ENCODE assay signal across 8 cellular contexts in genomic region chr17:50542795-50543774, GRCh38. TPM values are rescaled to one million over a fixed set of nuclear protein-coding genes. Genes with fewer than 3 reads are reported as not detected.
DNase-seq lines count a peak whose midpoint lies in the region; ATAC-seq, FAIRE-seq and TF ChIP-seq lines count a peak whose summit lies in the region.

No MANE protein-coding gene starts in this region.

- CTCF ChIA-PET in activated CD4-positive, alpha-beta memory T cell treated with anti-CD3 and anti-CD28 coated beads, Interleukin-2, amount 10 ng/mL, durations not matched to agents 7 days and 5 days (lab: Charles Lee): interaction anchor here (0.6 to 2.3 kb wide), 12 partner anchors 24 to 408 kb away, joined by 3 to 7 read pairs (median 4); partner anchors contain the start of gene RSAD1

- dilution Hi-C loops in keratinocyte (cut with MboI; ENCODE audit: extremely low pct_ligation_motif_present, low sequenced_read_pairs): no loop called here

- peak overlapping the region; percentile 53 for H3K27ac ChIP-seq in keratinocyte (ENCODE audit: control insufficient read depth, insufficient read depth, low read length)

- H3K4me3 ChIP-seq in keratinocyte (ENCODE audit: control insufficient read depth in 2 of 3, extremely low read depth in 1 of 3, insufficient read depth in 2 of 3, low read depth in 1 of 3, low read length in 3 of 3): peak overlapping the region in 1 of 3 experiments; percentile 17

- no peak overlapping the region for H2AFZ ChIP-seq in keratinocyte (ENCODE audit: control insufficient read depth, low read length)

- H3K4me3 Mint-ChIP-seq in activated naive CD4-positive, alpha-beta T cell treated with anti-CD3 and anti-CD28 coated beads, Interleukin-2, amount 50 U/mL, for 24 hours: peak overlapping the region; percentile 84
- peak overlapping the region; percentile 65 for H3K4me3 Mint-ChIP-seq in activated CD4-positive, alpha-beta memory T cell treated with anti-CD3 and anti-CD28 coated beads, Interleukin-2, amount 10 ng/mL, durations not matched to agents 7 days and 5 days
- peak overlapping the region; percentile 84 for H3K4me3 Mint-ChIP-seq in type B pancreatic cell

- POLR2A ChIA-PET in activated CD4-positive, alpha-beta memory T cell treated with anti-CD3 and anti-CD28 coated beads, Interleukin-2, amount 10 ng/mL, durations not matched to agents 7 days and 5 days (lab: Charles Lee): interaction anchor here (1.1 to 1.4 kb wide), 6 partner anchors 16 to 323 kb away, joined by 3 to 8 read pairs (median 5); partner anchors contain the start of genes ANKRD40 and TOB1

- no peak overlapping the region for H3K27ac Mint-ChIP-seq in activated naive CD4-positive, alpha-beta T cell treated with anti-CD3 and anti-CD28 coated beads, Interleukin-2, amount 50 U/mL, for 24 hours
- H3K27ac Mint-ChIP-seq in activated CD4-positive, alpha-beta memory T cell treated with anti-CD3 and anti-CD28 coated beads, Interleukin-2, amount 10 ng/mL, durations not matched to agents 7 days and 5 days: no peak overlapping the region
- H3K27ac Mint-ChIP-seq in type B pancreatic cell: peak overlapping the region; percentile 79

- H3K36me3 ChIP-seq in keratinocyte (ENCODE audit: control insufficient read depth in 2 of 2, extremely low read depth in 1 of 2, insufficient read depth in 2 of 2, low read length in 2 of 2): peaks cover 18 to 35% of the 10 kb centered on the region in 2 experiments

- H3K36me3 Mint-ChIP-seq in activated naive CD4-positive, alpha-beta T cell treated with anti-CD3 and anti-CD28 coated beads, Interleukin-2, amount 50 U/mL, for 24 hours: no peaks in the 10 kb centered on the region
- no peaks in the 10 kb centered on the region for H3K36me3 Mint-ChIP-seq in activated CD4-positive, alpha-beta memory T cell treated with anti-CD3 and anti-CD28 coated beads, Interleukin-2, amount 10 ng/mL, durations not matched to agents 7 days and 5 days (ENCODE audit: low read depth)
- peaks cover 4% of the 10 kb centered on the region for H3K36me3 Mint-ChIP-seq in type B pancreatic cell

- H3K4me1 ChIP-seq in keratinocyte (ENCODE audit: control insufficient read depth, extremely low read depth, insufficient read depth, low read length): peaks cover 57% of the 10 kb centered on the region

- H3K4me2 ChIP-seq in keratinocyte (ENCODE audit: control insufficient read depth, extremely low read depth, insufficient read depth, low read depth, low read length): peak overlapping the region; percentile 82

- no peak for ATAC-seq in GM18870 (IDR thresholded peaks at IDR 0.05; ENCODE audit: unreplicated experiment)
- ATAC-seq in GM21367 (IDR thresholded peaks at IDR 0.05; ENCODE audit: unreplicated experiment): no peak

- H3K9ac ChIP-seq in keratinocyte (ENCODE audit: control insufficient read depth, extremely low read depth, insufficient read depth, low read length): peak overlapping the region; percentile 61

- no peaks in the 10 kb centered on the region for H3K9me3 Mint-ChIP-seq in activated naive CD4-positive, alpha-beta T cell treated with anti-CD3 and anti-CD28 coated beads, Interleukin-2, amount 50 U/mL, for 24 hours
- no peaks in the 10 kb centered on the region for H3K9me3 Mint-ChIP-seq in activated CD4-positive, alpha-beta memory T cell treated with anti-CD3 and anti-CD28 coated beads, Interleukin-2, amount 10 ng/mL, durations not matched to agents 7 days and 5 days
- H3K9me3 Mint-ChIP-seq in type B pancreatic cell: no peaks in the 10 kb centered on the region

- peaks cover 5% of the 10 kb centered on the region for H3K27me3 Mint-ChIP-seq in activated naive CD4-positive, alpha-beta T cell treated with anti-CD3 and anti-CD28 coated beads, Interleukin-2, amount 50 U/mL, for 24 hours
- peaks cover 19% of the 10 kb centered on the region for H3K27me3 Mint-ChIP-seq in activated CD4-positive, alpha-beta memory T cell treated with anti-CD3 and anti-CD28 coated beads, Interleukin-2, amount 10 ng/mL, durations not matched to agents 7 days and 5 days
- no peaks in the 10 kb centered on the region for H3K27me3 Mint-ChIP-seq in type B pancreatic cell

- H3K27me3 ChIP-seq in keratinocyte (ENCODE audit: control insufficient read depth, extremely low read depth, insufficient read depth, low read length): no peaks in the 10 kb centered on the region

- peaks cover 16% of the 10 kb centered on the region for H3K79me2 ChIP-seq in keratinocyte (ENCODE audit: control insufficient read depth, insufficient read depth, low read length)

- H3K9me3 ChIP-seq in keratinocyte (ENCODE audit: control insufficient read depth, low read depth, low read length): no peaks in the 10 kb centered on the region

- H4K20me1 ChIP-seq in keratinocyte (ENCODE audit: control insufficient read depth, extremely low read depth, insufficient read depth, low read length): peaks cover 4% of the 10 kb centered on the region

- H3K4me1 Mint-ChIP-seq in activated naive CD4-positive, alpha-beta T cell treated with anti-CD3 and anti-CD28 coated beads, Interleukin-2, amount 50 U/mL, for 24 hours: peaks cover 26% of the 10 kb centered on the region
- H3K4me1 Mint-ChIP-seq in activated CD4-positive, alpha-beta memory T cell treated with anti-CD3 and anti-CD28 coated beads, Interleukin-2, amount 10 ng/mL, durations not matched to agents 7 days and 5 days: peaks cover 26% of the 10 kb centered on the region
- peaks cover 39% of the 10 kb centered on the region for H3K4me1 Mint-ChIP-seq in type B pancreatic cell (ENCODE audit: unreplicated experiment)

- no peak for TF ChIP-seq CTCF in keratinocyte (optimal IDR thresholded peaks at IDR 0.05 in 1 of 3, IDR thresholded peaks at IDR 0.05 in 1 of 3, conservative IDR thresholded peaks at IDR 0.05 in 1 of 3; ENCODE audit: extremely low read depth in 1 of 3, insufficient read depth in 2 of 3, low read length in 3 of 3)
- TF ChIP-seq CTCF in type B pancreatic cell (conservative IDR thresholded peaks at IDR 0.05): no peak

- FAIRE-seq in keratinocyte (lab: Jason Lieb, UNC): peak; percentile 67

- peaks cover 3% of the 10 kb centered on the region for H3K9me1 ChIP-seq in keratinocyte (ENCODE audit: control insufficient read depth, extremely low read depth, insufficient read depth, low read length)

- no peak for DNase-seq in activated naive CD4-positive, alpha-beta T cell treated with Interleukin-2 at 50 U/mL for 16 hours
- no peak for DNase-seq in activated CD4-positive, alpha-beta memory T cell treated with anti-CD3 and anti-CD28 coated beads, Interleukin-2, amount 10 ng/mL, durations not matched to agents 7 days and 5 days
- DNase-seq in keratinocyte (ENCODE audit: low read depth, low spot score): no peak
- DNase-seq in type B pancreatic cell (ENCODE audit: extremely low spot score, unreplicated experiment): no peak
- DNase-seq in DMS114 treated with DMSO at 0.1 percent for 48 hours (lab: John Stamatoyannopoulos, UW; ENCODE audit: unreplicated experiment): no peak

RNA-seq across cellular contexts. Expression of gene SPATA20, which starts 3.9 kb away (rescaled TPM):
- total RNA-seq in activated CD4-positive, alpha-beta memory T cell treated with anti-CD3 and anti-CD28 coated beads, Interleukin-2, amount 10 ng/mL, durations not matched to agents 7 days and 5 days: 10 to 100 TPM; 14.5 to 17.8 TPM
- 17.2 to 30.4 TPM (median 21.3 TPM) in 3 replicates for polyA plus RNA-seq in keratinocyte
- 13.2 TPM for polyA plus RNA-seq in keratinocyte (2011; ENCODE audit: low read depth)
- 9.5 and 18.5 TPM in 2 replicates for polyA plus RNA-seq in keratinocyte (2011; cell fraction: cytosol; rRNA removed)
- polyA plus RNA-seq in keratinocyte (2011; cell fraction: nucleus; rRNA removed): 80.5 and 131 TPM in 2 replicates
- 15.7 and 35.8 TPM in 2 replicates for polyA plus RNA-seq in keratinocyte (2012; ENCODE audit: low replicate concordance)
- polyA minus RNA-seq in keratinocyte: 19.1 to 70.4 TPM (median 26.5 TPM) in 3 replicates
- 18.8 TPM for polyA minus RNA-seq in keratinocyte (2011; cell fraction: cytosol; rRNA and poly(A)+ RNA removed)
- polyA minus RNA-seq in keratinocyte (2011; cell fraction: nucleus; rRNA and poly(A)+ RNA removed): 27.4 and 29.4 TPM in 2 replicates
- 40.3 and 51.3 TPM in 2 replicates for total RNA-seq in type B pancreatic cell (ENCODE audit: low replicate concordance)

RNA-seq across cellular contexts. Expression of gene EPN3, which starts 10.6 kb away (rescaled TPM):
- not detected for total RNA-seq in activated CD4-positive, alpha-beta memory T cell treated with anti-CD3 and anti-CD28 coated beads, Interleukin-2, amount 10 ng/mL, durations not matched to agents 7 days and 5 days
- polyA plus RNA-seq in keratinocyte: 50.7 to 155 TPM (median 66.7 TPM) in 3 replicates
- 34.9 TPM for polyA plus RNA-seq in keratinocyte (2011; ENCODE audit: low read depth)
- polyA plus RNA-seq in keratinocyte (2011; cell fraction: cytosol; rRNA removed): 66.6 and 129 TPM in 2 replicates
- 115 and 162 TPM in 2 replicates for polyA plus RNA-seq in keratinocyte (2011; cell fraction: nucleus; rRNA removed)
- 41.8 and 249 TPM in 2 replicates for polyA plus RNA-seq in keratinocyte (2012; ENCODE audit: low replicate concordance)
- 47.1 to 355 TPM (median 69.7 TPM) in 3 replicates for polyA minus RNA-seq in keratinocyte
- 128 TPM for polyA minus RNA-seq in keratinocyte (2011; cell fraction: cytosol; rRNA and poly(A)+ RNA removed)
- polyA minus RNA-seq in keratinocyte (2011; cell fraction: nucleus; rRNA and poly(A)+ RNA removed): 133 and 152 TPM in 2 replicates
- 41.7 and 72.1 TPM in 2 replicates for total RNA-seq in type B pancreatic cell (ENCODE audit: low replicate concordance)

RNA-seq across cellular contexts. Expression of gene CACNA1G, which starts 17.4 kb away (rescaled TPM):
- total RNA-seq in activated CD4-positive, alpha-beta memory T cell treated with anti-CD3 and anti-CD28 coated beads, Interleukin-2, amount 10 ng/mL, durations not matched to agents 7 days and 5 days: not detected
- polyA plus RNA-seq in keratinocyte: 0.06 to 0.09 TPM (median 0.07 TPM) in 3 replicates
- polyA plus RNA-seq in keratinocyte (2011; ENCODE audit: low read depth): 0.04 TPM
- polyA plus RNA-seq in keratinocyte (2011; cell fraction: cytosol; rRNA removed): 0.04 TPM in 2 replicates
- 0.19 and 0.35 TPM in 2 replicates for polyA plus RNA-seq in keratinocyte (2011; cell fraction: nucleus; rRNA removed)
- 0.03 and 0.06 TPM in 2 replicates for polyA plus RNA-seq in keratinocyte (2012; ENCODE audit: low replicate concordance)
- 0.03 to 0.43 TPM in 2 of 3 replicates, not detected in the other for polyA minus RNA-seq in keratinocyte
- polyA minus RNA-seq in keratinocyte (2011; cell fraction: cytosol; rRNA and poly(A)+ RNA removed): not detected
- polyA minus RNA-seq in keratinocyte (2011; cell fraction: nucleus; rRNA and poly(A)+ RNA removed): 0.21 and 0.23 TPM in 2 replicates
- 1.9 and 27.8 TPM in 2 replicates for total RNA-seq in type B pancreatic cell (ENCODE audit: low replicate concordance)

RNA-seq across cellular contexts. Expression of gene MYCBPAP, which starts 34.8 kb away (rescaled TPM):
- total RNA-seq in activated CD4-positive, alpha-beta memory T cell treated with anti-CD3 and anti-CD28 coated beads, Interleukin-2, amount 10 ng/mL, durations not matched to agents 7 days and 5 days: 10 to 100 TPM; 13.4 to 15.2 TPM
- polyA plus RNA-seq in keratinocyte: 5.1 to 9.5 TPM (median 9.0 TPM) in 3 replicates
- polyA plus RNA-seq in keratinocyte (2011; ENCODE audit: low read depth): 2.4 TPM
- 1.9 and 2.1 TPM in 2 replicates for polyA plus RNA-seq in keratinocyte (2011; cell fraction: cytosol; rRNA removed)
- polyA plus RNA-seq in keratinocyte (2011; cell fraction: nucleus; rRNA removed): 30.5 and 34.7 TPM in 2 replicates
- polyA plus RNA-seq in keratinocyte (2012; ENCODE audit: low replicate concordance): 0.85 and 9.1 TPM in 2 replicates
- polyA minus RNA-seq in keratinocyte: 1.4 to 6.3 TPM (median 4.1 TPM) in 3 replicates
- 5.6 TPM for polyA minus RNA-seq in keratinocyte (2011; cell fraction: cytosol; rRNA and poly(A)+ RNA removed)
- 4.7 and 7.4 TPM in 2 replicates for polyA minus RNA-seq in keratinocyte (2011; cell fraction: nucleus; rRNA and poly(A)+ RNA removed)
- total RNA-seq in type B pancreatic cell (ENCODE audit: low replicate concordance): 0.88 and 4.1 TPM in 2 replicates

Comparison
In these comparisons a context has a peak if more than half of its experiments do, and no peak if none do; other contexts are left out.
1. RNA of gene EPN3, which starts 10.6 kb away (total RNA-seq): 41.7 to 72.1 TPM in type B pancreatic cell; not detected in activated CD4-positive, alpha-beta memory T cell treated with anti-CD3 and anti-CD28 coated beads, Interleukin-2, amount 10 ng/mL, durations not matched to agents 7 days and 5 days; every median in the first group is over 10 times any median in the second.
2. Peak in every context shown above with its lines, with median percentiles within 50 percentile points of each other: H3K4me3 Mint-ChIP-seq.